8 cellular contexts compared by ENCODE assay signal in genomic region chr10:120336910-120337540, GRCh38.
A peak's percentile ranks its signal among the peaks of the same experiment; 100 is the strongest.
DNase-seq lines count a peak whose midpoint lies in the region; ATAC-seq and TF ChIP-seq lines count a peak whose summit lies in the region.

No MANE protein-coding gene starts in this region.

- no peak overlapping the region for H2BK120ac ChIP-seq in IMR-90 (ENCODE audit: low read depth, low read length)

- no peak for TF ChIP-seq POLR2A in IMR-90 (IDR thresholded peaks at IDR 0.05; ENCODE audit: low read depth, low read length)

- H3K23ac ChIP-seq in IMR-90 (ENCODE audit: low read depth, low read length), result no peak overlapping the region

- no peak overlapping the region for H4K91ac ChIP-seq in IMR-90 (ENCODE audit: insufficient read depth, low read depth, low read length)

- in situ Hi-C loops in IMR-90 (cut with MboI; ENCODE audit: low sequenced_read_pairs), result no loop called here
- in situ Hi-C loops in astrocyte of the spinal cord (cut with HindIII; ENCODE audit: low sequenced_read_pairs), result no loop called here

- no peak overlapping the region for H4K5ac ChIP-seq in IMR-90 (ENCODE audit: low read depth, low read length)

- intact Hi-C loops in IMR-90 (cut with micrococcal nuclease), result loop anchor here (5.0 to 10.0 kb wide), 2 partner anchors 402 to 650 kb away; no protein-coding TSS in a partner anchor

- no peak overlapping the region for H2BK15ac ChIP-seq in IMR-90 (ENCODE audit: low read depth, low read length)

- H3K4ac ChIP-seq in IMR-90 (ENCODE audit: low read depth, low read length), result no peak overlapping the region

- 0% methylated on average over 1 of the region's 4 CpGs; no CpG with 5 or more reads in 1 of the 2 experiments for WGBS in IMR-90 (ENCODE audit: extremely low coverage in 2 of 2, insufficient read length in 1 of 2), 2 experiments

- H4K20me1 ChIP-seq in IMR-90 (ENCODE audit: insufficient read depth, low read length), result no peaks in the 10 kb centered on the region

- ATAC-seq in IMR-90 (ENCODE audit: low read depth), result no peak
- ATAC-seq in HG03520 (IDR thresholded peaks at IDR 0.05; ENCODE audit: unreplicated experiment), result no peak

- H3K4me1 ChIP-seq in IMR-90 (ENCODE audit: control insufficient read depth, insufficient read depth, low read length), result no peaks in the 10 kb centered on the region

- peak; percentile 42 for TF ChIP-seq CTCF in IMR-90 (conservative IDR thresholded peaks at IDR 0.05; ENCODE audit: low read depth, low read length)
- TF ChIP-seq CTCF in astrocyte of the spinal cord (IDR thresholded peaks at IDR 0.05; ENCODE audit: low read depth, low read length), result peak; percentile 80

- no peak overlapping the region for H3K14ac ChIP-seq in IMR-90 (replicated peaks; ENCODE audit: low read depth, low read length)

- H2AFZ ChIP-seq in IMR-90 (replicated peaks; ENCODE audit: low read length, poor library complexity), result no peak overlapping the region

- no peak overlapping the region for H3K18ac ChIP-seq in IMR-90 (ENCODE audit: low read depth, low read length)

- no peak overlapping the region for H2BK5ac ChIP-seq in IMR-90 (ENCODE audit: low read depth, low read length, poor library complexity, severe bottlenecking)

- H3K56ac ChIP-seq in IMR-90 (ENCODE audit: extremely low read depth, insufficient read depth, low read length), result no peak overlapping the region

- CTCF ChIA-PET in IMR-90 (lab: Yijun Ruan, JAX), result interaction anchor here (0.5 to 1.2 kb wide), 4 partner anchors 11 to 729 kb away, joined by 3 to 5 read pairs (median 3); no protein-coding TSS in a partner anchor

- no peak overlapping the region for H2AK9ac ChIP-seq in IMR-90 (replicated peaks; ENCODE audit: low read depth, low read length, poor library complexity)

- H3K27me3 ChIP-seq in IMR-90 (ENCODE audit: control insufficient read depth, insufficient read depth, low read length), result no peaks in the 10 kb centered on the region

- H3K4me2 ChIP-seq in IMR-90 (ENCODE audit: low read depth, low read length), result no peak overlapping the region

- no TSS peak for BruUV-seq in IMR-90 (replicated peaks; lab: Mats Ljungman, UMichigan)

- DNase-seq in NCI-H526 (lab: John Stamatoyannopoulos, UW) (peak; percentile 25 to 42), NCI-H526 treated with DMSO at 0.1 percent for 48 hours (lab: John Stamatoyannopoulos, UW) (no peak), IMR-90 (peak; percentile 11), T-helper 1 cell (peak in 3 of 5 donors; percentile 11 to 33 (median 30)), astrocyte of the spinal cord (ENCODE audit: low read depth, low spot score) (peak; percentile 24), kidney glomerular epithelial cell (lab: John Stamatoyannopoulos, UW) (peak; percentile 53)
- peak; percentile 12 to 28 (median 16) for DNase-seq in stimulated activated CD4-positive, alpha-beta T cell treated with anti-CD3 and anti-CD28 coated beads, TNF-alpha, amount 100 ng/mL, for 4 hours (ENCODE audit: low read depth in 3 of 3)

- no peak overlapping the region for H3K9ac ChIP-seq in IMR-90 (ENCODE audit: low read depth, low read length)

- H3K4me3 ChIP-seq in IMR-90 (ENCODE audit: insufficient read depth, low read depth, low read length) (no peak overlapping the region), astrocyte of the spinal cord (ENCODE audit: low read depth, low read length) (no peak overlapping the region)

- peaks cover 8% of the 10 kb centered on the region for H3K9me3 ChIP-seq in IMR-90 (ENCODE audit: control insufficient read depth, insufficient read depth, low read length)

- no peak overlapping the region for H4K8ac ChIP-seq in IMR-90 (ENCODE audit: low read depth in 2 of 2, low read length in 2 of 2)

- H2AK5ac ChIP-seq in IMR-90 (ENCODE audit: low read depth, low read length), result no peak overlapping the region

- no peaks in the 10 kb centered on the region for H3K9me1 ChIP-seq in IMR-90 (ENCODE audit: insufficient read depth, low read length)

- POLR2A ChIA-PET in IMR-90 (lab: Charles Lee; ENCODE audit: unreplicated experiment), result no interaction called here

- no peaks in the 10 kb centered on the region for H3K79me1 ChIP-seq in IMR-90 (ENCODE audit: low read depth in 1 of 2, low read length in 2 of 2)

- dilution Hi-C loops in IMR-90 (cut with HindIII; ENCODE audit: low sequenced_read_pairs, unreplicated experiment), result no loop called here

- H3K36me3 ChIP-seq in IMR-90 (ENCODE audit: control insufficient read depth, insufficient read depth, low read length), result no peaks in the 10 kb centered on the region

- H3K27ac ChIP-seq in IMR-90 (ENCODE audit: insufficient read depth, low read length), result no peak overlapping the region

- no peak overlapping the region for H2BK20ac ChIP-seq in IMR-90 (ENCODE audit: low read depth, low read length)

- TF ChIP-seq RAD21 in IMR-90 (IDR thresholded peaks at IDR 0.05; ENCODE audit: low read length), result peak; percentile 35; the same call in 1 of the 2 replicates

TF ChIP-seq in IMR-90, 13 proteins besides CTCF, POLR2A, EP300 and RAD21:
- TF ChIP-seq FOS (IDR thresholded peaks at IDR 0.05; ENCODE audit: low read depth, low read length) (no peak), SMC3 (IDR thresholded peaks at IDR 0.05; ENCODE audit: low read depth, low read length) (peak; percentile 37)
